1 cellular context compared by ENCODE assay signal in genomic region chr1:3453203-3453761, GRCh38.
TF ChIP-seq lines count a peak whose summit lies in the region.

No MANE protein-coding gene starts in this region.

TF ChIP-seq in HepG2, 621 proteins besides CTCF, POLR2A, EP300 and RAD21 (continued from another document and continues in another):
- TF ChIP-seq ZNF609 (CRISPR knock-in tag; IDR thresholded peaks at IDR 0.05; ENCODE audit: borderline replicate concordance) = peak; percentile 41; the same call in 1 of the 2 replicates
- TF ChIP-seq ZNF441 (CRISPR knock-in tag; IDR thresholded peaks at IDR 0.05; ENCODE audit: borderline replicate concordance) = 0 out of 2 replicates have a peak, but pooled peaks have one; percentile 15
- TF ChIP-seq, protein P1, sequence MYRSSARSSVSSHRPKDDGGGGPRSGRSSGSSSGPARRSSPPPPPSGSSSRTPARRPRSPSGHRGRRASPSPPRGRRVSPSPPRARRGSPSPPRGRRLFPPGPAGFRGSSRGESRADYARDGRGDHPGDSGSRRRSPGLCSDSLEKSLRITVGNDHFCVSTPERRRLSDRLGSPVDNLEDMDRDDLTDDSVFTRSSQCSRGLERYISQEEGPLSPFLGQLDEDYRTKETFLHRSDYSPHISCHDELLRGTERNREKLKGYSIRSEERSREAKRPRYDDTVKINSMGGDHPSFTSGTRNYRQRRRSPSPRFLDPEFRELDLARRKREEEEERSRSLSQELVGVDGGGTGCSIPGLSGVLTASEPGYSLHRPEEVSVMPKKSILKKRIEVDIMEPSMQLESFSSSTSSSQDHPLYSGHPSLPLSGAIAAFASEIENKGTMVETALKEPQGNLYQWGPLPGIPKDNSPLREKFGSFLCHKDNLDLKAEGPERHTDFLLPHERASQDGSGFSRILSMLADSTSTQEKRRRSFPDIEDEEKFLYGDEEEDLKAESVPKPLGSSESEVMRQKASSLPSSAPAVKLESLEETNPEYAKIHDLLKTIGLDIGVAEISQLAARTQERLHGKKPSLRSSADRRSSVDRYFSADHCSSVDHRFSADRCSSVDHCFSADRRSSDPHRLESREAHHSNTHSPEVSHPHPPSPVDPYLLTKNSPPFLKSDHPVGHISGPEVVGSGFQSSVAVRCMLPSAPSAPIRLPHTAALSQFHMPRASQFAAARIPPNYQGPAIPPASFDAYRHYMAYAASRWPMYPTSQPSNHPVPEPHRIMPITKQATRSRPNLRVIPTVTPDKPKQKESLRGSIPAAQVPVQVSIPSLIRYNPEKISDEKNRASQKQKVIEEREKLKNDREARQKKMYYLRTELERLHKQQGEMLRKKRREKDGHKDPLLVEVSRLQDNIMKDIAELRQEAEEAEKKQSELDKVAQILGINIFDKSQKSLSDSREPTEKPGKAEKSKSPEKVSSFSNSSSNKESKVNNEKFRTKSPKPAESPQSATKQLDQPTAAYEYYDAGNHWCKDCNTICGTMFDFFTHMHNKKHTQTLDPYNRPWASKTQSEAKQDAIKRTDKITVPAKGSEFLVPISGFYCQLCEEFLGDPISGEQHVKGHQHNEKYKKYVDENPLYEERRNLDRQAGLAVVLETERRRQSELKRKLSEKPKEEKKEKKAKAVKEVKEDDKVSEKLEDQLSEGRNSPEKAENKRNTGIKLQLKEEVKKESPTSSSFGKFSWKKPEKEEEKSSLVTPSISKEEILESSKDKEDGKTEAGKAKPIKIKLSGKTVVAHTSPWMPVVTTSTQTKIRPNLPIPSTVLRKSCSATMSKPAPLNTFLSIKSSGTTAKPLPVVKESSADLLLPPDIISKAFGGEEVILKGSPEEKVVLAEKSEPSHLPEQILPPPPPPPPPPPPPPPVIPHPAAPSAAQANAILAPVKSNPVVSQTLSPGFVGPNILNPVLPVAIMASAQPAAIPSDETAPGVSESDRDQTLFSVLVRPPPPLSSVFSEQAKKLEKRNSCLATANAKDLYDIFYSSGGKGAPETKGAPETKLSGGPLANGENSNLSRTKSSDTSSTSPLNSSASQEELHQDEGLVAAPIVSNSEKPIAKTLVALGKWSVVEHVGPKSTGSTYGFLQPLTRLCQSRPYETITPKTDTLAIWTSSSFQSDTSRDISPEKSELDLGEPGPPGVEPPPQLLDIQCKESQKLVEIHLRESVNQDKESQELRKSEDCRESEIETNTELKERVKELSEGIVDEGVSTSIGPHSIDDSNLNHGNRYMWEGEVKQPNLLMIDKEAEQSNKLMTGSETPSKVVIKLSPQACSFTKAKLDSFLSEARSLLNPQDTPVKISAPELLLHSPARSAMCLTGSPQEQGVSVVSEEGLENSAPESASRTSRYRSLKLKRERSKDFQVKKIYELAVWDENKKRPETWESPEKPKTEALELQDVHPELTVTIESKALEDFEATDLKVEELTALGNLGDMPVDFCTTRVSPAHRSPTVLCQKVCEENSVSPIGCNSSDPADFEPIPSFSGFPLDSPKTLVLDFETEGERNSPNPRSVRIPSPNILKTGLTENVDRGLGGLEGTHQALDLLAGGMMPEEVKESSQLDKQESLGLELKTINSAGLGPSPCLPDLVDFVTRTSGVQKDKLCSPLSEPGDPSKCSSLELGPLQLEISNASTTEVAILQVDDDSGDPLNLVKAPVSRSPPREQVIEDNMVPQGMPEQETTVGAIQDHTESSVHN (CRISPR knock-in tag; IDR thresholded peaks at IDR 0.05) = 0 out of 2 replicates have a peak, but pooled peaks have one; percentile 28
- TF ChIP-seq ZBTB7B (CRISPR knock-in tag; IDR thresholded peaks at IDR 0.05) = peak; percentile 57; the same call in 1 of the 2 replicates
- TF ChIP-seq ZNF10 (CRISPR knock-in tag; IDR thresholded peaks at IDR 0.05; ENCODE audit: borderline replicate concordance, low read depth) = no peak
- TF ChIP-seq SALL1 (CRISPR knock-in tag; IDR thresholded peaks at IDR 0.05) = peak; percentile 56
- TF ChIP-seq ELF3 (CRISPR knock-in tag; IDR thresholded peaks at IDR 0.05) = 0 out of 2 replicates have a peak, but pooled peaks have one; percentile 35
- peak; percentile 79; the same call in 1 of the 2 replicates for TF ChIP-seq ZNF136 (CRISPR knock-in tag; IDR thresholded peaks at IDR 0.05; ENCODE audit: low read depth)
- peak; percentile 6; the same call in 1 of the 2 replicates for TF ChIP-seq TOE1 (CRISPR knock-in tag; IDR thresholded peaks at IDR 0.05)
- TF ChIP-seq PHF5A (CRISPR knock-in tag; IDR thresholded peaks at IDR 0.05; ENCODE audit: low read depth, unreplicated experiment) = peak; percentile 28
- TF ChIP-seq, protein P2, sequence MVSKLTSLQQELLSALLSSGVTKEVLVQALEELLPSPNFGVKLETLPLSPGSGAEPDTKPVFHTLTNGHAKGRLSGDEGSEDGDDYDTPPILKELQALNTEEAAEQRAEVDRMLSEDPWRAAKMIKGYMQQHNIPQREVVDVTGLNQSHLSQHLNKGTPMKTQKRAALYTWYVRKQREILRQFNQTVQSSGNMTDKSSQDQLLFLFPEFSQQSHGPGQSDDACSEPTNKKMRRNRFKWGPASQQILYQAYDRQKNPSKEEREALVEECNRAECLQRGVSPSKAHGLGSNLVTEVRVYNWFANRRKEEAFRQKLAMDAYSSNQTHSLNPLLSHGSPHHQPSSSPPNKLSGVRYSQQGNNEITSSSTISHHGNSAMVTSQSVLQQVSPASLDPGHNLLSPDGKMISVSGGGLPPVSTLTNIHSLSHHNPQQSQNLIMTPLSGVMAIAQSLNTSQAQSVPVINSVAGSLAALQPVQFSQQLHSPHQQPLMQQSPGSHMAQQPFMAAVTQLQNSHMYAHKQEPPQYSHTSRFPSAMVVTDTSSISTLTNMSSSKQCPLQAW (CRISPR knock-in tag; IDR thresholded peaks at IDR 0.05) = peak; percentile 38; the same call in 1 of the 2 replicates
- peak; percentile 31; the same call in 1 of the 2 replicates for TF ChIP-seq MEIS1 (CRISPR knock-in tag; IDR thresholded peaks at IDR 0.05; ENCODE audit: borderline replicate concordance)
- peak; percentile 64 for TF ChIP-seq NR2C2 (CRISPR knock-in tag; IDR thresholded peaks at IDR 0.05; ENCODE audit: borderline replicate concordance)
- peak; percentile 54; the same call in 1 of the 2 replicates for TF ChIP-seq MXD4 (CRISPR knock-in tag; IDR thresholded peaks at IDR 0.05)
- TF ChIP-seq ARID5B (CRISPR knock-in tag; IDR thresholded peaks at IDR 0.05) = 0 out of 2 replicates have a peak, but pooled peaks have one; percentile 22
- TF ChIP-seq ZNF263 (CRISPR knock-in tag; IDR thresholded peaks at IDR 0.05) = peak; percentile 78
- TF ChIP-seq TEAD3 (CRISPR knock-in tag; optimal IDR thresholded peaks at IDR 0.05; ENCODE audit: borderline replicate concordance) = peak; percentile 17
- 0 out of 2 replicates have a peak, but pooled peaks have one; percentile 43 for TF ChIP-seq AFF4 (CRISPR knock-in tag; IDR thresholded peaks at IDR 0.05)
- 0 out of 2 replicates have a peak, but pooled peaks have one; percentile 49 for TF ChIP-seq REPIN1 (CRISPR knock-in tag; IDR thresholded peaks at IDR 0.05; ENCODE audit: borderline replicate concordance, low read depth)
- TF ChIP-seq PAXIP1 (CRISPR knock-in tag; conservative IDR thresholded peaks at IDR 0.05) = peak; percentile 43; the same call in 1 of the 2 replicates
- TF ChIP-seq KDM6A (CRISPR knock-in tag; IDR thresholded peaks at IDR 0.05; ENCODE audit: low read depth) = no peak
